Comparison of ENCODE assay signal across 1 cellular context in genomic region chr7:148334959-148335577, GRCh38.
TF ChIP-seq lines count a peak whose summit lies in the region.

No MANE protein-coding gene starts in this region.

TF ChIP-seq in H1, 55 proteins besides CTCF, POLR2A, EP300 and RAD21:
- TF ChIP-seq JUN (IDR thresholded peaks at IDR 0.05; ENCODE audit: low read depth, low read length) (no peak), RFX5 (IDR thresholded peaks at IDR 0.05; ENCODE audit: borderline replicate concordance, low read depth, low read length) (no peak), TCF12 (IDR thresholded peaks at IDR 0.05; ENCODE audit: low read depth, low read length) (no peak), ATF2 (IDR thresholded peaks at IDR 0.05; ENCODE audit: low read length) (peak; percentile 86), POLR2AphosphoS5 (IDR thresholded peaks at IDR 0.05; ENCODE audit: low read depth, low read length) (no peak), SIRT6 (IDR thresholded peaks at IDR 0.05; ENCODE audit: low read length) (no peak), HDAC2 (IDR thresholded peaks at IDR 0.05; ENCODE audit: borderline replicate concordance in 1 of 2, low read depth in 2 of 2, low read length in 2 of 2) (peak in 1 of 2 experiments; percentile 15; a peak in 1 of 4 replicates), TBP (IDR thresholded peaks at IDR 0.05; ENCODE audit: low read depth, low read length) (no peak), EGR1 (IDR thresholded peaks at IDR 0.05; ENCODE audit: borderline replicate concordance, low read depth, low read length) (no peak), FOSL1 (IDR thresholded peaks at IDR 0.05; ENCODE audit: insufficient read depth, low read depth, low read length) (no peak), CBX5 (IDR thresholded peaks at IDR 0.05; ENCODE audit: low read depth, low read length) (no peak), KDM4A (IDR thresholded peaks at IDR 0.05; ENCODE audit: low read depth, low read length, severe bottlenecking) (no peak), RXRA (IDR thresholded peaks at IDR 0.05; ENCODE audit: insufficient read depth, low read depth, low read length) (no peak), RNF2 (IDR thresholded peaks at IDR 0.05; ENCODE audit: borderline replicate concordance, low read depth, low read length, missing control alignments, poor library complexity, severe bottlenecking) (no peak), BCL11A (IDR thresholded peaks at IDR 0.05; ENCODE audit: low read depth in 2 of 2, low read length in 2 of 2) (no peak), NRF1 (IDR thresholded peaks at IDR 0.05; ENCODE audit: low read depth, low read length) (no peak), TAF1 (IDR thresholded peaks at IDR 0.05; ENCODE audit: low read depth, low read length) (no peak), GTF2F1 (IDR thresholded peaks at IDR 0.05; ENCODE audit: borderline replicate concordance, low read depth, low read length) (no peak), BACH1 (IDR thresholded peaks at IDR 0.05; ENCODE audit: low read length) (peak; percentile 89), JUND (IDR thresholded peaks at IDR 0.05; ENCODE audit: low read length) (0 out of 2 replicates have a peak, but pooled peaks have one; percentile 30), ATF3 (IDR thresholded peaks at IDR 0.05; ENCODE audit: insufficient read depth, low read depth, low read length) (no peak), PHF8 (conservative IDR thresholded peaks at IDR 0.05; ENCODE audit: low read depth, low read length) (no peak), TAF7 (optimal IDR thresholded peaks at IDR 0.05; ENCODE audit: borderline replicate concordance, low read depth, low read length) (no peak), YY1 (IDR thresholded peaks at IDR 0.05; ENCODE audit: low read depth, low read length) (no peak), USF2 (IDR thresholded peaks at IDR 0.05; ENCODE audit: low read length) (no peak), E2F6 (IDR thresholded peaks at IDR 0.05) (no peak), CREB1 (IDR thresholded peaks at IDR 0.05) (no peak), TEAD4 (IDR thresholded peaks at IDR 0.05; ENCODE audit: low read depth, low read length) (no peak), SUZ12 (IDR thresholded peaks at IDR 0.05; ENCODE audit: low read length) (no peak), ASH2L (IDR thresholded peaks at IDR 0.05; ENCODE audit: low read length) (no peak), KDM1A (IDR thresholded peaks at IDR 0.05; ENCODE audit: borderline replicate concordance, low read length) (no peak), SRF (IDR thresholded peaks at IDR 0.05; ENCODE audit: low read depth, low read length) (no peak), NANOG (IDR thresholded peaks at IDR 0.05; ENCODE audit: insufficient read depth, low read depth, low read length, poor library complexity, severe bottlenecking) (peak; percentile 71), SIX5 (IDR thresholded peaks at IDR 0.05; ENCODE audit: low read depth, low read length) (no peak), HDAC6 (IDR thresholded peaks at IDR 0.05; ENCODE audit: low read depth, low read length) (no peak), SP1 (IDR thresholded peaks at IDR 0.05; ENCODE audit: low read depth, low read length) (no peak; the same call in 1 of the 2 replicates), SP4 (IDR thresholded peaks at IDR 0.05; ENCODE audit: low read length) (no peak), ZNF274 (IDR thresholded peaks at IDR 0.05; ENCODE audit: borderline replicate concordance, extremely low read depth, low read length) (no peak), CHD7 (IDR thresholded peaks at IDR 0.05; ENCODE audit: insufficient replicate concordance, low read length) (no peak), RBBP5 (IDR thresholded peaks at IDR 0.05; ENCODE audit: borderline replicate concordance, low read depth, low read length) (no peak), SIN3A (conservative IDR thresholded peaks at IDR 0.05 in 1 of 2, IDR thresholded peaks at IDR 0.05 in 1 of 2; ENCODE audit: low read depth in 1 of 2, low read length in 2 of 2) (no peak), POU5F1 (IDR thresholded peaks at IDR 0.05; ENCODE audit: low read depth, low read length) (no peak), CBX8 (IDR thresholded peaks at IDR 0.05; ENCODE audit: borderline replicate concordance, low read depth, low read length) (no peak), CHD2 (IDR thresholded peaks at IDR 0.05; ENCODE audit: low read length) (no peak), MAFK (IDR thresholded peaks at IDR 0.05; ENCODE audit: low read depth, low read length) (peak; percentile 43; the same call in 1 of the 2 replicates), CTBP2 (IDR thresholded peaks at IDR 0.05; ENCODE audit: borderline replicate concordance, insufficient read depth, insufficient read length, low read length) (peak; percentile 41), MAX (IDR thresholded peaks at IDR 0.05) (0 out of 2 replicates have a peak, but pooled peaks have one; percentile 10), KDM5A (IDR thresholded peaks at IDR 0.05; ENCODE audit: low read length) (no peak), SP2 (IDR thresholded peaks at IDR 0.05; ENCODE audit: low read length) (no peak), GABPA (IDR thresholded peaks at IDR 0.05; ENCODE audit: borderline replicate concordance, insufficient read depth, low read length) (no peak), CHD1 (IDR thresholded peaks at IDR 0.05; ENCODE audit: low read depth, low read length) (no peak), BRCA1 (IDR thresholded peaks at IDR 0.05; ENCODE audit: low read depth, low read length) (no peak), SAP30 (IDR thresholded peaks at IDR 0.05; ENCODE audit: insufficient read depth, insufficient replicate concordance, low read length) (no peak), CEBPB (IDR thresholded peaks at IDR 0.05; ENCODE audit: low read depth, low read length) (no peak), EZH2 (IDR thresholded peaks at IDR 0.05; ENCODE audit: low read depth, low read length, severe bottlenecking) (no peak)
TF ChIP-seq in H1: peak in this region for 8.
